In genomic region chr18:75083131-75083530, GRCh38 we compare ENCODE assay signal across 21 cellular contexts.
"Had no signal": no experiment of that assay in that cellular context is flagged by ENCODE, and none has a peak within 500 bp of the region (broad histone marks: within the 10 kb centered on the region; RNA-seq: fewer than 3 reads in every experiment).

No MANE protein-coding gene starts in this region.

- H3K36me3 ChIP-seq: MG63, SJCRH30 had no signal

- H3K4me3 ChIP-seq: MG63, SJCRH30 had no signal

- DNase-seq: IMR-90, Karpas-422, KG1, MG63, NCI-H1092, NCI-H1105 treated with DMSO at 0.1 percent for 48 hours, NCI-H1417 treated with DMSO at 0.1 percent for 48 hours, NCI-H146, NCI-H1694 treated with DMSO at 0.1 percent for 48 hours, NCI-H1930, NCI-H2081, NCI-H2107, NCI-H2227 treated with DMSO at 0.1 percent for 48 hours, NCI-H524, NCI-H526 treated with DMSO at 0.1 percent for 48 hours, NCI-H774, SHP77 treated with DMSO at 0.1 percent for 48 hours, SJCRH30 had no signal

- H3K4me1 ChIP-seq: SJCRH30 had no signal

- H3K27ac ChIP-seq: RWPE1, SJCRH30 had no signal

- H3K9me3 ChIP-seq: MG63, SJCRH30 had no signal

- ATAC-seq: HepG2, SK-N-SH treated with all-trans-retinoic acid at 6 μM for 48 hours had no signal

- H3K27me3 ChIP-seq: MG63, SJCRH30 had no signal
